Comparison of ENCODE assay signal across 8 cellular contexts in the genomic region with DNA sequence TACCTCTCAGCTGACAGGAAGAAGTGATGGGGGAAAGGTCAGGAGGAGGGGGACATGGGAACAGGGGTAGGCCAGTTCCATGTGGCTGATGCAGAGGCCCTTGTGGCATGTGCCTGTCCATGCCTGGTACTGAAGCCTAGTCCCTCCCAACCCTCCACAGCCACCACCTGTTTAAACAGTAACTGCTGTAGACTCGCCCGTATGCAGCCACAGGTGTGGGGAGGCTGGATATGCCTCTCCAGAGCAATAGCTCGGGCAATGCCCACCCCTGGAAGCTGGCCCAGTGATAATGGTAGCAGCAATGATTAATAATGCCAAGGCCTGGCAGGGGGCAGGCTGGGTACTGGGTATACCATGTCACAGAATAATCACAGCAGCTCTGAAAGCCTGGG. TPM values are rescaled to one million over a fixed set of nuclear protein-coding genes. Genes with fewer than 3 reads are reported as not detected.
DNase-seq lines count a peak whose midpoint lies in the region; ATAC-seq and TF ChIP-seq lines count a peak whose summit lies in the region.

No MANE protein-coding gene starts in this region.

- no peak overlapping the region for H2AFZ ChIP-seq in Loucy (ENCODE audit: low read length)

- H3K36me3 ChIP-seq in BLaER1: peaks cover 16% of the 10 kb centered on the region
- H3K36me3 ChIP-seq in Loucy (ENCODE audit: insufficient read depth, low read length): peaks cover 7% of the 10 kb centered on the region; the same call in 1 of the 2 replicates
- H3K36me3 ChIP-seq in muscle layer of duodenum (ENCODE audit: control insufficient read depth in 1 of 2, insufficient read depth in 2 of 2, low read length in 2 of 2): peaks cover 15 to 19% of the 10 kb centered on the region in 2 donors

- H3K9ac ChIP-seq in BLaER1 (peak overlapping the region; percentile 88), Loucy (ENCODE audit: low read depth, low read length, poor library complexity, severe bottlenecking) (peak overlapping the region; percentile 93)

- H3K9me3 Mint-ChIP-seq in brain: no peaks in the 10 kb centered on the region

- peak overlapping the region in 2 of 5 experiments; percentile 75 to 92 for H3K27ac Mint-ChIP-seq in brain

- ATAC-seq in GM18867 (IDR thresholded peaks at IDR 0.05; ENCODE audit: unreplicated experiment) (no peak), esophagus mucosa (no peak)

- peak overlapping the region; percentile 81 for H3K4me3 ChIP-seq in BLaER1
- H3K4me3 ChIP-seq in Loucy (ENCODE audit: low read length, poor library complexity, severe bottlenecking): peak overlapping the region; percentile 98
- H3K4me3 ChIP-seq in muscle layer of duodenum (ENCODE audit: low read depth in 1 of 2, low read length in 2 of 2): peak overlapping the region; percentile 76 to 98

- H3K9me3 ChIP-seq in BLaER1 (no peaks in the 10 kb centered on the region), Loucy (ENCODE audit: insufficient read depth, low read depth, low read length) (no peaks in the 10 kb centered on the region), muscle layer of duodenum (ENCODE audit: control insufficient read depth in 1 of 2, low read length in 2 of 2) (no peaks in the 10 kb centered on the region)

- peak overlapping the region; percentile 65 to 90 (median 85) for H3K4me3 Mint-ChIP-seq in brain

- DNase-seq in stimulated activated naive CD4-positive, alpha-beta T cell (lab: John Stamatoyannopoulos, UW): no peak
- no peak for DNase-seq in cerebellar cortex (ENCODE audit: low spot score)

- H3K27ac ChIP-seq in BLaER1: peak overlapping the region; percentile 97
- H3K27ac ChIP-seq in muscle layer of duodenum (ENCODE audit: low read length): peak overlapping the region; percentile 97

- peaks cover 15% of the 10 kb centered on the region for H4K20me1 ChIP-seq in BLaER1
- peaks cover 18% of the 10 kb centered on the region for H4K20me1 ChIP-seq in Loucy (ENCODE audit: insufficient read depth, low read length, poor library complexity, severe bottlenecking)

- peaks cover 45% of the 10 kb centered on the region for H3K4me1 Mint-ChIP-seq in brain

- TF ChIP-seq CTCF in Loucy (conservative IDR thresholded peaks at IDR 0.05; ENCODE audit: low read length) (no peak), brain (conservative IDR thresholded peaks at IDR 0.05) (no peak)

- H3K9me2 ChIP-seq in Loucy (replicated peaks; ENCODE audit: low read depth, low read length): no peaks in the 10 kb centered on the region

- H3K79me2 ChIP-seq in Loucy (ENCODE audit: insufficient read depth, low read length): peaks cover 48% of the 10 kb centered on the region

- H3K36me3 Mint-ChIP-seq in brain: no peaks in the 10 kb centered on the region

- no peaks in the 10 kb centered on the region for H3F3A ChIP-seq in Loucy (ENCODE audit: low read depth)

- H3K4me1 ChIP-seq in BLaER1 (peaks cover 70% of the 10 kb centered on the region), Loucy (ENCODE audit: insufficient read depth, low read length, poor library complexity, severe bottlenecking) (peaks cover 32% of the 10 kb centered on the region), muscle layer of duodenum (ENCODE audit: control insufficient read depth in 1 of 2, insufficient read depth in 2 of 2, low read length in 2 of 2) (peaks cover 29 to 63% of the 10 kb centered on the region in 2 donors)

- H3K27me3 Mint-ChIP-seq in brain: peaks cover 15% of the 10 kb centered on the region

- H3K27me3 ChIP-seq in BLaER1 (no peaks in the 10 kb centered on the region), Loucy (ENCODE audit: insufficient read depth, low read length, poor library complexity, severe bottlenecking) (no peaks in the 10 kb centered on the region), muscle layer of duodenum (ENCODE audit: low read depth, low read length) (no peaks in the 10 kb centered on the region)

- H3K4me2 ChIP-seq in BLaER1 (peak overlapping the region; percentile 100), Loucy (ENCODE audit: low read depth, low read length, poor library complexity, severe bottlenecking) (peak overlapping the region; percentile 91)

RNA-seq across cellular contexts. Expression of a gene that starts 2.3 kb away (rescaled TPM):
- polyA plus RNA-seq in brain (ENCODE audit: insufficient read depth, low read depth, low replicate concordance): 32.3 TPM
- total RNA-seq in esophagus mucosa: 21.1 TPM

RNA-seq across cellular contexts. Expression of a gene that starts 24.0 kb away (rescaled TPM):
- 96.1 TPM for polyA plus RNA-seq in brain (ENCODE audit: insufficient read depth, low read depth, low replicate concordance)
- total RNA-seq in esophagus mucosa: 13.7 TPM

RNA-seq across cellular contexts. Expression of a gene that starts 39.4 kb away (rescaled TPM):
- polyA plus RNA-seq in brain (ENCODE audit: insufficient read depth, low read depth, low replicate concordance): 5.6 TPM
- total RNA-seq in esophagus mucosa: 1.5 TPM

RNA-seq across cellular contexts. Expression of a gene that starts 56.9 kb away (rescaled TPM):
- polyA plus RNA-seq in brain (ENCODE audit: insufficient read depth, low read depth, low replicate concordance): 0.12 TPM
- total RNA-seq in esophagus mucosa: 19.4 TPM
